In genomic region chr12:49131051-49131972, GRCh38 we compare ENCODE assay signal across 8 cellular contexts. TPM values are rescaled to one million over a fixed set of nuclear protein-coding genes. Genes with fewer than 3 reads are reported as not detected.
A peak's percentile ranks its signal among the peaks of the same experiment; 100 is the strongest.
DNase-seq lines count a peak whose midpoint lies in the region; ATAC-seq and TF ChIP-seq lines count a peak whose summit lies in the region.

TSS of gene TUBA1B (minus strand) at chr12:49131395. CDS start at chr12:49131300, 95 bp downstream.

- ATAC-seq in CD8-positive, alpha-beta T cell: peak; percentile 72
- ATAC-seq in GM19467 (IDR thresholded peaks at IDR 0.05; ENCODE audit: unreplicated experiment): peak; percentile 54
- ATAC-seq in lung (ENCODE audit: insufficient read depth, low FRiP score): peak; percentile 86

- H3K36me3 Mint-ChIP-seq in CD8-positive, alpha-beta T cell: peaks cover 41% of the 10 kb centered on the region

- H3K4me1 Mint-ChIP-seq in CD8-positive, alpha-beta T cell (ENCODE audit: low read depth): peaks cover 47% of the 10 kb centered on the region

- peaks cover 12% of the 10 kb centered on the region for H3K36me3 ChIP-seq in CD8-positive, alpha-beta T cell (ENCODE audit: insufficient read depth, low read length)
- peaks cover 12 to 14% of the 10 kb centered on the region in 2 donors for H3K36me3 ChIP-seq in lung (ENCODE audit: control insufficient read depth in 2 of 2, insufficient read depth in 2 of 2, low read length in 2 of 2)

- intact Hi-C loops in CD8-positive, alpha-beta T cell (cut with DNase I, micrococcal nuclease): loop anchor here (1.0 to 5.0 kb wide), 5 partner anchors 57 to 1631 kb away; partner anchors contain the start of genes ATF1 (in 1 of the 2), DDX23 (in 1 of the 2) and TROAP (in 1 of the 2)

- peak within 1 kb of the TSS; percentile 99 for H3K27ac Mint-ChIP-seq in CD8-positive, alpha-beta T cell

- no peaks in the 10 kb centered on the region for H3K27me3 ChIP-seq in CD8-positive, alpha-beta T cell (ENCODE audit: insufficient read depth, low read length)
- H3K27me3 ChIP-seq in lung (ENCODE audit: control insufficient read depth, insufficient read depth): no peaks in the 10 kb centered on the region

- CTCF ChIA-PET in CD8-positive, alpha-beta T cell (lab: Charles Lee): interaction anchor here (0.7 to 4.1 kb wide), 22 partner anchors 8 to 610 kb away, joined by 3 to 55 read pairs (median 5); partner anchors contain the start of genes DDX23, DHH, LMBR1L and TMBIM6

- H3K4me3 ChIP-seq in CD8-positive, alpha-beta T cell (ENCODE audit: low read depth, low read length): peak within 1 kb of the TSS; percentile 91
- peak within 1 kb of the TSS; percentile 79 for H3K4me3 ChIP-seq in lung

- peak within 1 kb of the TSS; percentile 96 for H3K4me3 Mint-ChIP-seq in CD8-positive, alpha-beta T cell

- TF ChIP-seq CTCF in CD8-positive, alpha-beta T cell (IDR thresholded peaks at IDR 0.05): no peak
- no peak for TF ChIP-seq CTCF in lung (IDR thresholded peaks at IDR 0.05; ENCODE audit: control extremely low read depth, extremely low read depth)

- no peaks in the 10 kb centered on the region for H3K9me3 Mint-ChIP-seq in CD8-positive, alpha-beta T cell

- H3K27me3 Mint-ChIP-seq in CD8-positive, alpha-beta T cell (ENCODE audit: low read depth): no peaks in the 10 kb centered on the region

- peak within 1 kb of the TSS; percentile 96 for H3K27ac ChIP-seq in CD8-positive, alpha-beta T cell (ENCODE audit: low read depth, low read length)
- peak within 1 kb of the TSS; percentile 98 for H3K27ac ChIP-seq in lung (ENCODE audit: low read depth in 1 of 2, low read length in 1 of 2)

- 0 to 1% methylated on average over 67 to 82 of the region's 82 CpGs for WGBS in lung, 2 donors

- peak; percentile 75 to 95 (median 89) for DNase-seq in CD8-positive, alpha-beta T cell
- DNase-seq in HPDE6-E6E7 (ENCODE audit: extremely low spot score): peak; percentile 70
- peak; percentile 83 for DNase-seq in NK-92 treated with Interleukin-12 subunit alpha and Interleukin-12 subunit beta, amount 100 ng/mL, for 24 hours (lab: John Stamatoyannopoulos, UW)
- DNase-seq in activated CD8-positive, alpha-beta memory T cell treated with anti-CD3 and anti-CD28 coated beads for 24 hours: peak; percentile 98
- peak; percentile 87 for DNase-seq in effector CD4-positive, alpha-beta T cell
- DNase-seq in lung (ENCODE audit: low spot score): peak; percentile 91
- peak; percentile 81 to 87 (median 86) for DNase-seq in stimulated activated CD4-positive, alpha-beta T cell treated with anti-CD3 and anti-CD28 coated beads, TNF-alpha, amount 100 ng/mL, for 4 hours (ENCODE audit: low read depth in 3 of 3)

- POLR2A ChIA-PET in CD8-positive, alpha-beta T cell (lab: Charles Lee): interaction anchor here (0.6 to 4.9 kb wide), 34 partner anchors 8 to 492 kb away, joined by 3 to 117 read pairs (median 4); partner anchors contain the start of genes DDX23, DHH, FKBP11 and KANSL2

- H3K9me3 ChIP-seq in CD8-positive, alpha-beta T cell (ENCODE audit: low read length): no peaks in the 10 kb centered on the region
- no peaks in the 10 kb centered on the region for H3K9me3 ChIP-seq in lung (ENCODE audit: control insufficient read depth in 2 of 2, insufficient read depth in 1 of 2, low read length in 1 of 2)

- H3K4me1 ChIP-seq in CD8-positive, alpha-beta T cell (ENCODE audit: insufficient read depth, low read length): peaks cover 25% of the 10 kb centered on the region
- peaks cover 0 to 5% of the 10 kb centered on the region in 2 donors for H3K4me1 ChIP-seq in lung (ENCODE audit: control insufficient read depth in 2 of 2, insufficient read depth in 2 of 2, low read length in 2 of 2)

RNA-seq across cellular contexts. Expression of gene TUBA1B, which starts in this region (rescaled TPM):
- total RNA-seq in CD8-positive, alpha-beta T cell: 100 to 1,000 TPM; 103 to 105 TPM
- 100 to 1,000 TPM; 261 to 900 TPM for total RNA-seq in lung
- polyA plus RNA-seq in lung: 1,000 to 10,000 TPM in 1 of 2 donors, 100 to 1,000 TPM in 1; 415 to 1,091 TPM

Comparison
In these comparisons a context has a peak if more than half of its experiments do, and no peak if none do; other contexts are left out.
1. Peak in every context shown above with its lines: DNase-seq, ATAC-seq, H3K4me3 ChIP-seq and H3K27ac ChIP-seq.